ENCODE assay signal across 32 cellular contexts in genomic region chr5:143677403-143677802, GRCh38.
"Had no signal": no experiment of that assay in that cellular context is flagged by ENCODE, and none has a peak within 500 bp of the region (broad histone marks: within the 10 kb centered on the region; RNA-seq: fewer than 3 reads in every experiment).

No MANE protein-coding gene starts in this region.

- H3K9me3 ChIP-seq: Peyer's patch had no signal

- H3K27ac ChIP-seq: brain microvascular endothelial cell, cardiac muscle cell, KMS-11, Peyer's patch, WERI-Rb-1 had no signal

- H3K36me3 ChIP-seq: brain microvascular endothelial cell, cardiac muscle cell, Peyer's patch, WERI-Rb-1 had no signal

- H3K27me3 ChIP-seq: brain microvascular endothelial cell, Peyer's patch had no signal

- H3K4me1 ChIP-seq: Peyer's patch had no signal

- H3K4me3 Mint-ChIP-seq: activated CD4-positive, alpha-beta memory T cell treated with anti-CD3 and anti-CD28 coated beads, Interleukin-2, amount 10 ng/mL, durations not matched to agents 7 days and 5 days; activated CD8-positive, alpha-beta memory T cell treated with anti-CD3 and anti-CD28 coated beads, Interleukin-2, amount 10 ng/mL, durations not matched to agents 7 days and 5 days; activated naive CD4-positive, alpha-beta T cell treated with anti-CD3 and anti-CD28 coated beads, Interleukin-2, amount 10 ng/mL, durations not matched to agents 7 days and 5 days; activated naive CD8-positive, alpha-beta T cell; activated naive CD8-positive, alpha-beta T cell treated with anti-CD3 and anti-CD28 coated beads, Interleukin-2, amount 50 U/mL, for 24 hours had no signal

- H3K9me3 Mint-ChIP-seq: activated CD4-positive, alpha-beta memory T cell treated with anti-CD3 and anti-CD28 coated beads, Interleukin-2, amount 10 ng/mL, durations not matched to agents 7 days and 5 days; activated naive CD4-positive, alpha-beta T cell treated with anti-CD3 and anti-CD28 coated beads, Interleukin-2, amount 10 ng/mL, durations not matched to agents 7 days and 5 days had no signal

- H3K4me1 Mint-ChIP-seq: activated naive CD4-positive, alpha-beta T cell treated with anti-CD3 and anti-CD28 coated beads, Interleukin-2, amount 10 ng/mL, durations not matched to agents 7 days and 5 days had no signal

- H3K27ac Mint-ChIP-seq: activated CD4-positive, alpha-beta memory T cell treated with anti-CD3 and anti-CD28 coated beads, Interleukin-2, amount 10 ng/mL, durations not matched to agents 7 days and 5 days; activated CD8-positive, alpha-beta memory T cell treated with anti-CD3 and anti-CD28 coated beads, Interleukin-2, amount 10 ng/mL, durations not matched to agents 7 days and 5 days; activated naive CD4-positive, alpha-beta T cell treated with anti-CD3 and anti-CD28 coated beads, Interleukin-2, amount 10 ng/mL, durations not matched to agents 7 days and 5 days had no signal

- DNase-seq: activated CD4-positive, alpha-beta memory T cell treated with anti-CD3 and anti-CD28 coated beads, Interleukin-2, amount 10 ng/mL, durations not matched to agents 7 days and 5 days; activated CD4-positive, alpha-beta T cell treated with anti-CD3 and anti-CD28 coated beads for 1 hour; activated CD4-positive, alpha-beta T cell treated with anti-CD3 and anti-CD28 coated beads for 48 hours; activated CD4-positive, CD25-positive, alpha-beta regulatory T cell; activated CD8-positive, alpha-beta memory T cell treated with anti-CD3 and anti-CD28 coated beads for 24 hours; activated CD8-positive, alpha-beta memory T cell treated with anti-CD3 and anti-CD28 coated beads, Interleukin-2, amount 10 ng/mL, durations not matched to agents 7 days and 5 days; activated CD8-positive, alpha-beta memory T cell treated with anti-CD3 and anti-CD28 coated beads, Interleukin-2, amount 50 U/mL, for 48 hours; activated effector memory CD4-positive, alpha-beta T cell treated with Interleukin-2 at 50 U/mL for 16 hours; activated naive CD4-positive, alpha-beta T cell treated with anti-CD3 and anti-CD28 coated beads, Interleukin-2, amount 10 ng/mL, durations not matched to agents 7 days and 5 days; activated naive CD8-positive, alpha-beta T cell treated with anti-CD3 and anti-CD28 coated beads, Interleukin-2, amount 50 U/mL, for 24 hours; activated T-cell treated with anti-CD3 and anti-CD28 coated beads, Interleukin-2, amount 50 U/mL, for 48 hours; anterior cingulate cortex; brain microvascular endothelial cell; NCI-H146; NCI-H187; NCI-H2107; NCI-H2171; NCI-H510A; NCI-H526; NCI-H748 treated with DMSO at 0.1 percent for 48 hours; NK-92 treated with Interleukin-12 subunit alpha and Interleukin-12 subunit beta, amount 100 ng/mL, for 24 hours; PC-3; Peyer's patch; RPMI8226; SW 1271; T-helper 1 cell; T-helper 2 cell; T-helper 9 cell; WERI-Rb-1 had no signal

- H3K36me3 Mint-ChIP-seq: activated CD8-positive, alpha-beta memory T cell treated with anti-CD3 and anti-CD28 coated beads, Interleukin-2, amount 10 ng/mL, durations not matched to agents 7 days and 5 days; activated naive CD4-positive, alpha-beta T cell treated with anti-CD3 and anti-CD28 coated beads, Interleukin-2, amount 10 ng/mL, durations not matched to agents 7 days and 5 days; activated naive CD8-positive, alpha-beta T cell had no signal

- H3K4me3 ChIP-seq: cardiac muscle cell, Peyer's patch had no signal

- ATAC-seq: activated CD8-positive, alpha-beta memory T cell treated with anti-CD3 and anti-CD28 coated beads, Interleukin-2, amount 10 ng/mL, durations not matched to agents 7 days and 5 days; activated naive CD8-positive, alpha-beta T cell treated with anti-CD3 and anti-CD28 coated beads, Interleukin-2, amount 50 U/mL, for 24 hours; PC-3 had no signal
